1 cellular context compared by ENCODE assay signal in genomic region chr1:204304067-204304466, GRCh38.
TF ChIP-seq lines count a peak whose summit lies in the region.

No MANE protein-coding gene starts in this region.

TF ChIP-seq in WTC11, 78 proteins besides CTCF, POLR2A, EP300 and RAD21:
- TF ChIP-seq CDX4 (CRISPR knock-in tag; IDR thresholded peaks at IDR 0.05; ENCODE audit: borderline replicate concordance) (no peak), ZNF423 (CRISPR knock-in tag; IDR thresholded peaks at IDR 0.05) (0 out of 2 replicates have a peak, but pooled peaks have one; percentile 18), JUN (CRISPR knock-in tag; IDR thresholded peaks at IDR 0.05) (no peak), ZNF232 (CRISPR knock-in tag; IDR thresholded peaks at IDR 0.05) (no peak), RORB (CRISPR knock-in tag; IDR thresholded peaks at IDR 0.05) (no peak), SP1 (CRISPR knock-in tag; conservative IDR thresholded peaks at IDR 0.05) (no peak), USF2 (CRISPR knock-in tag; IDR thresholded peaks at IDR 0.05) (no peak), TEAD1 (CRISPR knock-in tag; IDR thresholded peaks at IDR 0.05) (peak; percentile 89; the same call in 1 of the 2 replicates), ETV6 (CRISPR knock-in tag; IDR thresholded peaks at IDR 0.05) (peak; percentile 65; the same call in 1 of the 2 replicates), ZSCAN18 (CRISPR knock-in tag; IDR thresholded peaks at IDR 0.05) (no peak), E2F5 (CRISPR knock-in tag; IDR thresholded peaks at IDR 0.05) (no peak)
